23 cellular contexts compared by ENCODE assay signal in genomic region chr12:108589840-108590229, GRCh38. TPM values are rescaled to one million over a fixed set of nuclear protein-coding genes. Genes with fewer than 3 reads are reported as not detected.
"Had no signal": no experiment of that assay in that cellular context is flagged by ENCODE, and none has a peak within 500 bp of the region (broad histone marks: within the 10 kb centered on the region; RNA-seq: fewer than 3 reads in every experiment).

No MANE protein-coding gene starts in this region.

- H3K27ac ChIP-seq: colonic mucosa, esophagus muscularis mucosa, gastrocnemius medialis, parathyroid adenoma, transverse colon had no signal

- H3K9ac ChIP-seq: parathyroid adenoma had no signal

- H3K9me3 ChIP-seq: colonic mucosa, esophagus muscularis mucosa, gastrocnemius medialis, transverse colon, vagina had no signal

- FAIRE-seq: bronchial epithelial cell had no signal

- H3K79me2 ChIP-seq: parathyroid adenoma had no signal

- H3K36me3 Mint-ChIP-seq: activated CD4-positive, alpha-beta memory T cell treated with anti-CD3 and anti-CD28 coated beads for 36 hours; activated naive CD8-positive, alpha-beta T cell treated with anti-CD3 and anti-CD28 coated beads, Interleukin-2, amount 10 ng/mL, durations not matched to agents 7 days and 5 days; naive thymus-derived CD8-positive, alpha-beta T cell; stimulated activated memory B cell treated with anti-CD40 and anti-IgM and Interleukin-4, amounts not matched to agents 10 μg/mL and 1 μg/mL and 100 μg/mL, for 72 hours; WTC11 had no signal

- H3K4me1 Mint-ChIP-seq: activated naive CD8-positive, alpha-beta T cell treated with anti-CD3 and anti-CD28 coated beads, Interleukin-2, amount 10 ng/mL, durations not matched to agents 7 days and 5 days; naive thymus-derived CD8-positive, alpha-beta T cell; stimulated activated memory B cell treated with anti-CD40 and anti-IgM and Interleukin-4, amounts not matched to agents 10 μg/mL and 1 μg/mL and 100 μg/mL, for 72 hours had no signal

- H3K4me1 ChIP-seq: colonic mucosa, gastrocnemius medialis, parathyroid adenoma had no signal

- H3K27ac Mint-ChIP-seq: activated CD4-positive, alpha-beta memory T cell treated with anti-CD3 and anti-CD28 coated beads for 36 hours; activated naive CD4-positive, alpha-beta T cell treated with anti-CD3 and anti-CD28 coated beads for 36 hours; activated naive CD8-positive, alpha-beta T cell treated with anti-CD3 and anti-CD28 coated beads, Interleukin-2, amount 10 ng/mL, durations not matched to agents 7 days and 5 days; activated T-cell treated with anti-CD3 and anti-CD28 coated beads, Interleukin-2, amount 50 U/mL, for 72 hours; stimulated activated memory B cell treated with anti-CD40 and anti-IgM and Interleukin-4, amounts not matched to agents 10 μg/mL and 1 μg/mL and 100 μg/mL, for 72 hours; WTC11 had no signal

- H3K36me3 ChIP-seq: colonic mucosa, esophagus muscularis mucosa, gastrocnemius medialis, transverse colon, vagina had no signal

- DNase-seq: activated CD4-positive, alpha-beta memory T cell treated with anti-CD3 and anti-CD28 coated beads for 36 hours; activated CD4-positive, alpha-beta T cell treated with anti-CD3 and anti-CD28 coated beads for 4 hours; activated effector memory CD4-positive, alpha-beta T cell treated with Interleukin-2 at 50 U/mL for 16 hours; activated naive CD4-positive, alpha-beta T cell treated with anti-CD3 and anti-CD28 coated beads for 36 hours; activated naive CD8-positive, alpha-beta T cell treated with anti-CD3 and anti-CD28 coated beads, Interleukin-2, amount 10 ng/mL, durations not matched to agents 7 days and 5 days; activated T-cell treated with anti-CD3 and anti-CD28 coated beads, Interleukin-2, amount 50 U/mL, for 72 hours; amygdala; colonic mucosa; gastrocnemius medialis; head of caudate nucleus; islet precursor cell; stimulated activated CD4-positive, alpha-beta T cell treated with anti-CD3 and anti-CD28 coated beads, Interleukin-15, amount 100 ng/mL, for 24 hours; T-helper 1 cell; T-helper 9 cell; transverse colon had no signal

- H2AFZ ChIP-seq: parathyroid adenoma had no signal

- H3K4me3 Mint-ChIP-seq: activated CD4-positive, alpha-beta memory T cell treated with anti-CD3 and anti-CD28 coated beads for 36 hours; activated naive CD4-positive, alpha-beta T cell treated with anti-CD3 and anti-CD28 coated beads for 36 hours; activated naive CD8-positive, alpha-beta T cell treated with anti-CD3 and anti-CD28 coated beads, Interleukin-2, amount 10 ng/mL, durations not matched to agents 7 days and 5 days; activated T-cell treated with anti-CD3 and anti-CD28 coated beads, Interleukin-2, amount 50 U/mL, for 72 hours; naive thymus-derived CD8-positive, alpha-beta T cell; stimulated activated memory B cell treated with anti-CD40 and anti-IgM and Interleukin-4, amounts not matched to agents 10 μg/mL and 1 μg/mL and 100 μg/mL, for 72 hours; WTC11 had no signal

- H3K4me3 ChIP-seq: colonic mucosa, esophagus muscularis mucosa, gastrocnemius medialis, lung, transverse colon, vagina had no signal

- H3K27me3 ChIP-seq: colonic mucosa, gastrocnemius medialis, transverse colon, vagina had no signal

- H3K9me3 Mint-ChIP-seq: activated CD4-positive, alpha-beta memory T cell treated with anti-CD3 and anti-CD28 coated beads for 36 hours; activated naive CD4-positive, alpha-beta T cell treated with anti-CD3 and anti-CD28 coated beads for 36 hours; activated naive CD8-positive, alpha-beta T cell treated with anti-CD3 and anti-CD28 coated beads, Interleukin-2, amount 10 ng/mL, durations not matched to agents 7 days and 5 days; activated T-cell treated with anti-CD3 and anti-CD28 coated beads, Interleukin-2, amount 50 U/mL, for 72 hours; naive thymus-derived CD8-positive, alpha-beta T cell; stimulated activated memory B cell treated with anti-CD40 and anti-IgM and Interleukin-4, amounts not matched to agents 10 μg/mL and 1 μg/mL and 100 μg/mL, for 72 hours; WTC11 had no signal

RNA-seq across cellular contexts. Expression of gene TMEM119, which starts 8.0 kb away (rescaled TPM):
- total RNA-seq: activated naive CD4-positive, alpha-beta T cell treated with anti-CD3 and anti-CD28 coated beads for 36 hours had no signal
